Comparison of ENCODE assay signal across 20 cellular contexts in genomic region chr20:62657956-62658355, GRCh38. TPM values are rescaled to one million over a fixed set of nuclear protein-coding genes. Genes with fewer than 3 reads are reported as not detected.
"Had no signal": no experiment of that assay in that cellular context is flagged by ENCODE, and none has a peak within 500 bp of the region (broad histone marks: within the 10 kb centered on the region; RNA-seq: fewer than 3 reads in every experiment).

No MANE protein-coding gene starts in this region.

- DNase-seq: Kasumi-1, MM.1S, NCI-H1092 treated with DMSO at 0.1 percent for 48 hours, NCI-H1436, NCI-H187, NCI-H2029, NCI-H2081 treated with DMSO at 0.1 percent for 48 hours, NCI-H2171, NCI-H226, NCI-H446, NCI-H510A, NCI-H524 treated with DMSO at 0.1 percent for 48 hours, NCI-H69, NCI-H774, SHP77 treated with DMSO at 0.1 percent for 48 hours, SJCRH30 had no signal

- H3K9me3 ChIP-seq: SJCRH30 had no signal

- ATAC-seq: K562, Right ventricle myocardium inferior, SK-N-SH treated with all-trans-retinoic acid at 6 μM for 48 hours had no signal

- H3K27ac ChIP-seq: KMS-11, SJCRH30 had no signal

- H3K9ac ChIP-seq: KMS-11 had no signal

- FAIRE-seq: K562 had no signal

- H3K4me3 ChIP-seq: K562, SJCRH30 had no signal

- H3K27me3 ChIP-seq: SJCRH30 had no signal

- H3K36me3 ChIP-seq: SJCRH30 had no signal

RNA-seq across cellular contexts. Expression of gene NTSR1, which starts 50.7 kb away (rescaled TPM):
- total RNA-seq: Right ventricle myocardium inferior had no signal
